ENCODE assay signal across 24 cellular contexts in the genomic region with DNA sequence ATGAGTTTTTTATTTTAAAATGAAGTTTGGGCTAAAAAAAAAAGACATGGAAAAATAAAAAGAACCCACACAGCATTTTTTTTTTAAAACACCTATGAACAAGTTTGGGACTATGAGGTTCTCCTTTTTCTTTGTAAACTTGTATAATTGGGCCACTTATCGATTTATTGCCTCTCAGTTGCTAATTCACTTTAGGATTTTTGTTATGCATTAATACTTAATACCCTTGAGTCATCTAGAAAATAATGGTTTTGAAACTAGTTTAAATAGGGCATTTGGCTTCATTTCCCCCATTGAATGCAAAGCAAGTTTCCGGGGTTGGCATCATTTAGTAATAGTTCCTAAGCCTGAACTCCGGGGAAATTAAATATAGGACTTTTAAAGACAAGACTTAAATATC.
DNase-seq lines count a peak whose midpoint lies in the region; FAIRE-seq and TF ChIP-seq lines count a peak whose summit lies in the region.
"Had no signal": no experiment of that assay in that cellular context is flagged by ENCODE, and none has a peak within 500 bp of the region (broad histone marks: within the 10 kb centered on the region; RNA-seq: fewer than 3 reads in every experiment).

No MANE protein-coding gene starts in this region.

- H3K9me3 ChIP-seq in Loucy (ENCODE audit: insufficient read depth, low read depth, low read length): no peaks in the 10 kb centered on the region
- H3K9me3 ChIP-seq in osteoblast (ENCODE audit: low read depth, low read length): no peaks in the 10 kb centered on the region
- H3K9me3 ChIP-seq: A549; BE2C; BLaER1 treated with 17β-estradiol and CSF1 and Interleukin-3, amounts not matched to agents 10 nM and 100 nM; HAP-1 had no signal

- H3K27me3 Mint-ChIP-seq in HFFc6 (ENCODE audit: insufficient read depth): peaks cover 5% of the 10 kb centered on the region
- H3K27me3 Mint-ChIP-seq in activated T-cell treated with anti-CD3 and anti-CD28 coated beads, Interleukin-2, amount 50 U/mL, for 24 hours: no peaks in the 10 kb centered on the region
- H3K27me3 Mint-ChIP-seq: CD4-positive, alpha-beta T cell; CD8-positive, alpha-beta memory T cell had no signal

- H3K4me3 ChIP-seq in Loucy (ENCODE audit: low read length, poor library complexity, severe bottlenecking) (no peak overlapping the region), osteoblast (ENCODE audit: insufficient read depth, low read length) (no peak overlapping the region)
- H3K4me3 ChIP-seq: A549; BLaER1 treated with 17β-estradiol and CSF1 and Interleukin-3, amounts not matched to agents 10 nM and 100 nM; HAP-1 had no signal

- no peak overlapping the region for H3K9ac ChIP-seq in Loucy (ENCODE audit: low read depth, low read length, poor library complexity, severe bottlenecking)
- H3K9ac ChIP-seq: BLaER1 treated with 17β-estradiol and CSF1 and Interleukin-3, amounts not matched to agents 10 nM and 100 nM had no signal

- peak overlapping the region; percentile 47; the same call in 1 of the 2 replicates for H3K4me3 Mint-ChIP-seq in HFFc6
- no peak overlapping the region for H3K4me3 Mint-ChIP-seq in activated T-cell treated with anti-CD3 and anti-CD28 coated beads, Interleukin-2, amount 50 U/mL, for 24 hours
- H3K4me3 Mint-ChIP-seq: CD14-positive monocyte; CD4-positive, alpha-beta T cell; CD8-positive, alpha-beta memory T cell had no signal

- TF ChIP-seq CTCF in HFFc6 (IDR thresholded peaks at IDR 0.05): no peak
- no peak for TF ChIP-seq CTCF in Loucy (conservative IDR thresholded peaks at IDR 0.05; ENCODE audit: low read length)
- TF ChIP-seq CTCF in osteoblast (IDR thresholded peaks at IDR 0.05; ENCODE audit: extremely low read depth, low read depth, low read length): no peak

- no peaks in the 10 kb centered on the region for H3F3A ChIP-seq in Loucy (ENCODE audit: low read depth)

- no peak overlapping the region for H2AFZ ChIP-seq in Loucy (ENCODE audit: low read length)
- H2AFZ ChIP-seq in osteoblast (ENCODE audit: low read length): no peak overlapping the region

- H4K20me1 ChIP-seq in Loucy (ENCODE audit: insufficient read depth, low read length, poor library complexity, severe bottlenecking) (no peaks in the 10 kb centered on the region), osteoblast (ENCODE audit: insufficient read depth, low read length) (no peaks in the 10 kb centered on the region)

- peak overlapping the region; percentile 68 for H3K27ac ChIP-seq in osteoblast (ENCODE audit: low read depth, low read length)
- H3K27ac ChIP-seq: A549; BLaER1 treated with 17β-estradiol and CSF1 and Interleukin-3, amounts not matched to agents 10 nM and 100 nM had no signal

- H3K9me2 ChIP-seq in Loucy (replicated peaks; ENCODE audit: low read depth, low read length): no peaks in the 10 kb centered on the region

- H3K79me2 ChIP-seq in Loucy (ENCODE audit: insufficient read depth, low read length) (peaks cover 26% of the 10 kb centered on the region; the same call in 1 of the 2 replicates), osteoblast (ENCODE audit: insufficient read depth, low read length) (peaks cover 72% of the 10 kb centered on the region)

- FAIRE-seq in GM18507 (lab: Jason Lieb, UNC) (peak; percentile 18), urothelium cell line (lab: Jason Lieb, UNC) (no peak)
- FAIRE-seq: A549, D721Med, H54 had no signal

- peak overlapping the region; percentile 86; the same call in 1 of the 2 replicates for H3K27ac Mint-ChIP-seq in HFFc6
- no peak overlapping the region for H3K27ac Mint-ChIP-seq in activated T-cell treated with anti-CD3 and anti-CD28 coated beads, Interleukin-2, amount 50 U/mL, for 24 hours
- H3K27ac Mint-ChIP-seq: CD14-positive monocyte; CD4-positive, alpha-beta T cell had no signal

- H3K4me2 ChIP-seq in Loucy (ENCODE audit: low read depth, low read length, poor library complexity, severe bottlenecking) (peak overlapping the region; percentile 53), osteoblast (ENCODE audit: insufficient read depth, low read length) (no peak overlapping the region)
- H3K4me2 ChIP-seq: A549; BLaER1 treated with 17β-estradiol and CSF1 and Interleukin-3, amounts not matched to agents 10 nM and 100 nM had no signal

- peaks cover 4% of the 10 kb centered on the region; the same call in 1 of the 2 replicates for H3K9me3 Mint-ChIP-seq in HFFc6
- no peaks in the 10 kb centered on the region for H3K9me3 Mint-ChIP-seq in activated T-cell treated with anti-CD3 and anti-CD28 coated beads, Interleukin-2, amount 50 U/mL, for 24 hours
- H3K9me3 Mint-ChIP-seq: CD4-positive, alpha-beta T cell; CD8-positive, alpha-beta memory T cell had no signal

- DNase-seq in GM18507 (ENCODE audit: extremely low spot score, insufficient read length, low read depth) (no peak), HFFc6 (no peak), osteoblast (ENCODE audit: insufficient read length, low spot score, missing footprints) (no peak), urothelium cell line (ENCODE audit: low spot score) (no peak), NCI-H2107 (lab: John Stamatoyannopoulos, UW) (no peak)
- DNase-seq in activated T-cell treated with anti-CD3 and anti-CD28 coated beads, Interleukin-2, amount 50 U/mL, for 24 hours: no peak
- DNase-seq: 8988T; ACHN; AML-193; BE2C; CD4-positive, alpha-beta T cell; CD8-positive, alpha-beta memory T cell; DMS 273 treated with DMSO at 0.1 percent for 48 hours; DMS79; EL; GDM1; GOT3 had no signal

- H3K36me3 Mint-ChIP-seq in HFFc6 (ENCODE audit: low read depth): peaks cover 74% of the 10 kb centered on the region
- H3K36me3 Mint-ChIP-seq in activated T-cell treated with anti-CD3 and anti-CD28 coated beads, Interleukin-2, amount 50 U/mL, for 24 hours (ENCODE audit: low read depth): peaks cover 53% of the 10 kb centered on the region

- H3K4me1 ChIP-seq in Loucy (ENCODE audit: insufficient read depth, low read length, poor library complexity, severe bottlenecking) (peaks cover 32% of the 10 kb centered on the region), osteoblast (ENCODE audit: insufficient read depth, low read length) (peaks cover 27% of the 10 kb centered on the region)
- H3K4me1 ChIP-seq: A549; BLaER1 treated with 17β-estradiol and CSF1 and Interleukin-3, amounts not matched to agents 10 nM and 100 nM; HAP-1 had no signal

- peaks cover 84% of the 10 kb centered on the region for H3K4me1 Mint-ChIP-seq in HFFc6 (ENCODE audit: low read depth)
- H3K4me1 Mint-ChIP-seq in activated T-cell treated with anti-CD3 and anti-CD28 coated beads, Interleukin-2, amount 50 U/mL, for 24 hours (ENCODE audit: low read depth): peaks cover 15% of the 10 kb centered on the region
- H3K4me1 Mint-ChIP-seq: CD14-positive monocyte had no signal

- peaks cover 41% of the 10 kb centered on the region; the same call in 1 of the 2 replicates for H3K36me3 ChIP-seq in Loucy (ENCODE audit: insufficient read depth, low read length)
- peaks cover 35% of the 10 kb centered on the region for H3K36me3 ChIP-seq in osteoblast (ENCODE audit: insufficient read depth, low read length)
- H3K36me3 ChIP-seq: BE2C, HAP-1 had no signal

- no peaks in the 10 kb centered on the region for H3K27me3 ChIP-seq in Loucy (ENCODE audit: insufficient read depth, low read length, poor library complexity, severe bottlenecking)
- H3K27me3 ChIP-seq in osteoblast (ENCODE audit: insufficient read depth, low read length): no peaks in the 10 kb centered on the region
- H3K27me3 ChIP-seq: BE2C; BLaER1 treated with 17β-estradiol and CSF1 and Interleukin-3, amounts not matched to agents 10 nM and 100 nM had no signal
